10 cellular contexts compared by ENCODE assay signal in genomic region chr9:111938427-111938800, GRCh38. TPM values are rescaled to one million over a fixed set of nuclear protein-coding genes. Genes with fewer than 3 reads are reported as not detected.
A peak's percentile ranks its signal among the peaks of the same experiment; 100 is the strongest.
DNase-seq lines count a peak whose midpoint lies in the region; ATAC-seq and TF ChIP-seq lines count a peak whose summit lies in the region.
"Had no signal": no experiment of that assay in that cellular context is flagged by ENCODE, and none has a peak within 500 bp of the region (broad histone marks: within the 10 kb centered on the region; RNA-seq: fewer than 3 reads in every experiment).

No MANE protein-coding gene starts in this region.

- H3K27me3 ChIP-seq in left ventricle myocardium inferior (ENCODE audit: low read depth): no peaks in the 10 kb centered on the region

- H3K9me3 Mint-ChIP-seq in type B pancreatic cell: peaks cover 4% of the 10 kb centered on the region
- H3K9me3 Mint-ChIP-seq: endodermal cell had no signal

- H3K27me3 Mint-ChIP-seq in type B pancreatic cell: no peaks in the 10 kb centered on the region

- H3K36me3 Mint-ChIP-seq in type B pancreatic cell: peaks cover 21% of the 10 kb centered on the region

- no peak overlapping the region for H3K4me3 ChIP-seq in left ventricle myocardium inferior

- intact Hi-C loops in left cardiac atrium (cut with DNase I) (no loop called here), left ventricle myocardium inferior (cut with micrococcal nuclease) (no loop called here)

- TF ChIP-seq CTCF in left ventricle myocardium inferior (IDR thresholded peaks at IDR 0.05; ENCODE audit: borderline replicate concordance) (no peak), type B pancreatic cell (conservative IDR thresholded peaks at IDR 0.05) (no peak), GM20000 (IDR thresholded peaks at IDR 0.05; ENCODE audit: extremely low read depth, missing control alignments) (no peak)

- H3K27ac Mint-ChIP-seq in type B pancreatic cell: peak overlapping the region; percentile 49
- H3K27ac Mint-ChIP-seq: endodermal cell had no signal

- peaks cover 5% of the 10 kb centered on the region for H3K4me1 ChIP-seq in left ventricle myocardium inferior

- peak; percentile 5 to 58 for ATAC-seq in left cardiac atrium
- peak; percentile 5 for ATAC-seq in esophagus mucosa

- H3K27ac ChIP-seq in left ventricle myocardium inferior (replicated peaks): no peak overlapping the region

- peaks cover 27% of the 10 kb centered on the region for H3K36me3 ChIP-seq in left ventricle myocardium inferior

- no peaks in the 10 kb centered on the region for H3K9me3 ChIP-seq in left ventricle myocardium inferior (replicated peaks)

- H3K4me3 Mint-ChIP-seq in type B pancreatic cell: no peak overlapping the region
- H3K4me3 Mint-ChIP-seq: endodermal cell had no signal

- DNase-seq in left cardiac atrium (no peak), left ventricle myocardium inferior (no peak), MV-4-11 (lab: John Stamatoyannopoulos, UW) (peak; percentile 69), type B pancreatic cell (ENCODE audit: extremely low spot score, unreplicated experiment) (no peak), GM20000 (ENCODE audit: low spot score) (no peak), NAMALWA (ENCODE audit: low spot score) (no peak), HUDEP-2 (lab: John Stamatoyannopoulos, UW; ENCODE audit: unreplicated experiment in 76 of 76) (no peak)
- DNase-seq: endodermal cell, NCI-H446 had no signal

- H3K4me1 Mint-ChIP-seq in type B pancreatic cell (ENCODE audit: unreplicated experiment): peaks cover 34% of the 10 kb centered on the region
- H3K4me1 Mint-ChIP-seq: endodermal cell had no signal

RNA-seq across cellular contexts. Expression of gene UGCG, which starts 41.8 kb away (rescaled TPM):
- total RNA-seq in left cardiac atrium (10 to 100 TPM; 12.7 to 21.1 TPM), left ventricle myocardium inferior (12.7 TPM), esophagus mucosa (61.0 TPM), type B pancreatic cell (ENCODE audit: low replicate concordance) (28.3 and 41.4 TPM in 2 replicates)
